Comparison of ENCODE assay signal across 22 cellular contexts in the genomic region with DNA sequence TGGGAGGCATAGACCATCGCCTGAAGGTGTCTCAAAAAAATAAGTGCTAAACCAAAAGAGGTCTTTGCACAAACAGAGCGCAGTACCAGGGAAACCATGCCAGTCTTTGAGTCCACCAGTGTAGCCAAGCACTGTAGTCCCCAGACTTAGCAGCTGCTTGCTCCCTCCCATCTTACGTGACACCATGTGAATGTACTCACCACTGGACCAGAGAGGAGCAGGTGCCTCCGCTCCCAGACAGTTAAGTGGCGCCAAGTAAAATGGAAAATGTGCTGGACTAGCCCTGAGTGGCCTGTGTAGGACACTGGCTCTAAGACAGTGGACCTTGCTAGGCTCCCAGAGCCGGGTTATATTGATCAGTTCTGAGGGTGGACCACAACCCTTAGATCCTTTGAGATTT. TPM values are rescaled to one million over a fixed set of nuclear protein-coding genes. Genes with fewer than 3 reads are reported as not detected.
DNase-seq lines count a peak whose midpoint lies in the region; ATAC-seq lines count a peak whose summit lies in the region.
"Had no signal": no experiment of that assay in that cellular context is flagged by ENCODE, and none has a peak within 500 bp of the region (broad histone marks: within the 10 kb centered on the region; RNA-seq: fewer than 3 reads in every experiment).

No MANE protein-coding gene starts in this region.

- DNase-seq in caudate nucleus (lab: John Stamatoyannopoulos, UW) (no peak), myocyte (ENCODE audit: low read depth) (peak; percentile 51), substantia nigra (lab: John Stamatoyannopoulos, UW) (no peak), inferior parietal cortex (ENCODE audit: extremely low spot score) (no peak)
- no peak for DNase-seq in activated CD4-positive, alpha-beta T cell treated with anti-CD3 and anti-CD28 coated beads for 1 hour
- no peak for DNase-seq in activated naive CD4-positive, alpha-beta T cell treated with Interleukin-2 at 50 U/mL for 16 hours
- DNase-seq: BE2C; DMS79; GM23248; KBM-7; NCI-H1092 treated with DMSO at 0.1 percent for 48 hours; NCI-H1436 treated with DMSO at 0.1 percent for 48 hours; NCI-H1930; NCI-H748 treated with DMSO at 0.1 percent for 48 hours; NK-92 treated with Interleukin-12 subunit alpha and Interleukin-12 subunit beta, amount 100 ng/mL, for 24 hours; Peyer's patch had no signal

- peak overlapping the region; percentile 52 for H3K27ac ChIP-seq in caudate nucleus (ENCODE audit: low read depth, low read length)
- peak overlapping the region; percentile 95 for H3K27ac ChIP-seq in substantia nigra (ENCODE audit: low read depth, low read length, poor library complexity, severe bottlenecking)
- H3K27ac ChIP-seq: GM23248, HL-60, Peyer's patch, SJCRH30 had no signal

- peak; percentile 6 for ATAC-seq in GM21529 (IDR thresholded peaks at IDR 0.05; ENCODE audit: unreplicated experiment)
- ATAC-seq: HepG2 had no signal

RNA-seq across cellular contexts. Expression of a gene that starts 47.7 kb away (rescaled TPM):
- 39.1 and 45.2 TPM in 2 replicates for total RNA-seq in myocyte
- polyA plus RNA-seq in myocyte (2012), result 35.0 TPM

RNA-seq across cellular contexts. Expression of a gene that starts 55.7 kb away (rescaled TPM):
- total RNA-seq in myocyte, result 1.2 TPM in 1 of 2 replicates, not detected in the other
- polyA plus RNA-seq in myocyte (2012), result 0.09 TPM
- total RNA-seq: A673, GM12878, GM23248, Peyer's patch, SJCRH30 had no signal
- polyA plus RNA-seq: GM23248 had no signal
